ENCODE assay signal across 8 cellular contexts in genomic region chr3:112676659-112677234, GRCh38. TPM values are rescaled to one million over a fixed set of nuclear protein-coding genes. Genes with fewer than 3 reads are reported as not detected.
A peak's percentile ranks its signal among the peaks of the same experiment; 100 is the strongest.
DNase-seq lines count a peak whose midpoint lies in the region; ATAC-seq lines count a peak whose summit lies in the region.

No MANE protein-coding gene starts in this region.

- no peaks in the 10 kb centered on the region for H3K27me3 ChIP-seq in Karpas-422 (ENCODE audit: low read length)

- ATAC-seq in GM21825 (IDR thresholded peaks at IDR 0.05; ENCODE audit: unreplicated experiment) = peak; percentile 100

- H3K9me2 ChIP-seq in Karpas-422 (replicated peaks; ENCODE audit: insufficient read depth, low read length) = no peaks in the 10 kb centered on the region

- no peaks in the 10 kb centered on the region for H3K79me2 ChIP-seq in Karpas-422 (ENCODE audit: low read length)

- DNase-seq in GDM1 (lab: John Stamatoyannopoulos, UW) = peak; percentile 74
- peak; percentile 69 for DNase-seq in Karpas-422
- DNase-seq in SW 1271 (lab: John Stamatoyannopoulos, UW) = peak; percentile 66 to 84
- DNase-seq in activated naive CD8-positive, alpha-beta T cell treated with anti-CD3 and anti-CD28 coated beads, Interleukin-2, amount 50 U/mL, for 16 hours (ENCODE audit: low read depth, low spot score) = peak; percentile 76
- peak in 35 of 51 donors; percentile 0 to 82 (median 16) for DNase-seq in hypothalamus (lab: John Stamatoyannopoulos, UW)
- DNase-seq in stimulated activated CD4-positive, alpha-beta T cell treated with anti-CD3 and anti-CD28 coated beads, Interleukin-15, amount 100 ng/mL, for 24 hours = peak; percentile 92
- DNase-seq in NCI-H1105 treated with DMSO at 0.1 percent for 48 hours (lab: John Stamatoyannopoulos, UW) = no peak

- H3K4me3 ChIP-seq in Karpas-422 (ENCODE audit: low read length) = peak overlapping the region; percentile 1; the same call in 1 of the 2 replicates

- H3K36me3 ChIP-seq in Karpas-422 (ENCODE audit: insufficient read depth, low read length) = no peaks in the 10 kb centered on the region

- peak overlapping the region; percentile 2; the same call in 1 of the 2 replicates for H2AFZ ChIP-seq in Karpas-422 (ENCODE audit: low read length)

- H3K9me3 ChIP-seq in Karpas-422 (ENCODE audit: low read length) = no peaks in the 10 kb centered on the region

- H3K4me1 ChIP-seq in Karpas-422 (ENCODE audit: low read length) = peaks cover 20% of the 10 kb centered on the region

- peak overlapping the region; percentile 66 for H3K27ac ChIP-seq in Karpas-422 (ENCODE audit: low read length)

- H3K9ac ChIP-seq in Karpas-422 (ENCODE audit: low read length) = no peak overlapping the region

- no peaks in the 10 kb centered on the region for H4K20me1 ChIP-seq in Karpas-422 (ENCODE audit: insufficient read depth, low read depth, low read length)

- H3K4me2 ChIP-seq in Karpas-422 (ENCODE audit: low read depth, low read length, poor library complexity, severe bottlenecking) = peak overlapping the region; percentile 43

RNA-seq across cellular contexts. Expression of gene CCDC80, which starts 35.8 kb away (rescaled TPM):
- total RNA-seq in Karpas-422 (2014; rRNA removed; shearing (Covaris generic); ENCODE audit: low replicate concordance) = 0.11 TPM in 1 of 2 replicates, not detected in the other
